Comparison of ENCODE assay signal across 16 cellular contexts in the genomic region with DNA sequence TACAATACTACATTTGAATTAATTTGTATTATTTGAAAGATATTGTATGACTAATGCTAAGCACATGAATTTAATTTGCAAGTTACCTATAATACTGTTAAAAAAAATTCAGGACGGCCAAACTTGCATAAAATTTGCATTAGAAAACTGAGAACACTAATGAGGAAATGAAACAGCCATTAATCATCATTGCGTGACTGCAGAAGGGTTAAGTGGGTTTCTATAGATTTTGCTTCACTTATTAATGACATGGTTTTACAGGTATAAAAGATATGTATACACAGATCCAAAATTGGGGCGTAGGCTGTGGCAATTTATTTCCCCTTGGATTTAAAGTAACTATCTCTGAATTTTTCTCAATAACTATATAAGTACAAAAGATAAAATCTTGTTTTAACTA.
"Had no signal": no experiment of that assay in that cellular context is flagged by ENCODE, and none has a peak within 500 bp of the region (broad histone marks: within the 10 kb centered on the region; RNA-seq: fewer than 3 reads in every experiment).

No MANE protein-coding gene starts in this region.

- H3K4me2 ChIP-seq: neural progenitor cell, smooth muscle cell had no signal

- H3K27ac ChIP-seq: dorsolateral prefrontal cortex, heart left ventricle, neural progenitor cell, right lobe of liver, suprapubic skin had no signal

- H3K9me3 ChIP-seq: right lobe of liver, suprapubic skin had no signal

- DNase-seq: activated CD4-positive, alpha-beta T cell treated with anti-CD3 and anti-CD28 coated beads, Interleukin-2, amount 50 U/mL, for 4 hours; activated CD4-positive, CD25-positive, alpha-beta regulatory T cell treated with anti-CD3 and anti-CD28 coated beads, Interleukin-2, amount 50 U/mL, for 72 hours; activated naive CD4-positive, alpha-beta T cell treated with anti-CD3 and anti-CD28 coated beads, Interleukin-2, amount 50 U/mL, for 16 hours; activated T-cell treated with anti-CD3 and anti-CD28 coated beads, Interleukin-2, amount 50 U/mL, for 1 hour; dorsolateral prefrontal cortex; endodermal cell; heart left ventricle; left cardiac atrium; right lobe of liver; trophoblast cell had no signal

- H3K4me3 ChIP-seq: dorsolateral prefrontal cortex, heart left ventricle, lung, neural progenitor cell, right lobe of liver, smooth muscle cell, suprapubic skin had no signal

- H2AFZ ChIP-seq: neural progenitor cell had no signal

- H3K4me3 Mint-ChIP-seq: endodermal cell; mesothelial cell of epicardium; neural progenitor cell; stimulated activated naive CD8-positive, alpha-beta T cell treated with anti-CD3 and anti-CD28 coated beads, Interleukin-15, Interleukin-2, amounts not matched to agents 100 ng/mL and 50 ng/mL, for 24 hours had no signal

- H3K27me3 ChIP-seq: dorsolateral prefrontal cortex, heart left ventricle, neural progenitor cell, right lobe of liver, suprapubic skin had no signal

- H3K9me3 Mint-ChIP-seq: endodermal cell, mesothelial cell of epicardium, neural progenitor cell had no signal

- H3K36me3 Mint-ChIP-seq: mesothelial cell of epicardium, neural progenitor cell had no signal

- H3K27ac Mint-ChIP-seq: endodermal cell; mesothelial cell of epicardium; neural progenitor cell; stimulated activated naive CD8-positive, alpha-beta T cell treated with anti-CD3 and anti-CD28 coated beads, Interleukin-15, Interleukin-2, amounts not matched to agents 100 ng/mL and 50 ng/mL, for 24 hours had no signal

- H3K4me1 Mint-ChIP-seq: endodermal cell, neural progenitor cell had no signal

- H3K4me1 ChIP-seq: heart left ventricle, neural progenitor cell, right lobe of liver, suprapubic skin had no signal

- H3K36me3 ChIP-seq: heart left ventricle, neural progenitor cell, right lobe of liver, suprapubic skin had no signal

- ATAC-seq: heart left ventricle, left cardiac atrium, right lobe of liver had no signal

- H3K9ac ChIP-seq: neural progenitor cell had no signal

- H3K27me3 Mint-ChIP-seq: stimulated activated naive CD8-positive, alpha-beta T cell treated with anti-CD3 and anti-CD28 coated beads, Interleukin-15, Interleukin-2, amounts not matched to agents 100 ng/mL and 50 ng/mL, for 24 hours had no signal
